In the genomic region with DNA sequence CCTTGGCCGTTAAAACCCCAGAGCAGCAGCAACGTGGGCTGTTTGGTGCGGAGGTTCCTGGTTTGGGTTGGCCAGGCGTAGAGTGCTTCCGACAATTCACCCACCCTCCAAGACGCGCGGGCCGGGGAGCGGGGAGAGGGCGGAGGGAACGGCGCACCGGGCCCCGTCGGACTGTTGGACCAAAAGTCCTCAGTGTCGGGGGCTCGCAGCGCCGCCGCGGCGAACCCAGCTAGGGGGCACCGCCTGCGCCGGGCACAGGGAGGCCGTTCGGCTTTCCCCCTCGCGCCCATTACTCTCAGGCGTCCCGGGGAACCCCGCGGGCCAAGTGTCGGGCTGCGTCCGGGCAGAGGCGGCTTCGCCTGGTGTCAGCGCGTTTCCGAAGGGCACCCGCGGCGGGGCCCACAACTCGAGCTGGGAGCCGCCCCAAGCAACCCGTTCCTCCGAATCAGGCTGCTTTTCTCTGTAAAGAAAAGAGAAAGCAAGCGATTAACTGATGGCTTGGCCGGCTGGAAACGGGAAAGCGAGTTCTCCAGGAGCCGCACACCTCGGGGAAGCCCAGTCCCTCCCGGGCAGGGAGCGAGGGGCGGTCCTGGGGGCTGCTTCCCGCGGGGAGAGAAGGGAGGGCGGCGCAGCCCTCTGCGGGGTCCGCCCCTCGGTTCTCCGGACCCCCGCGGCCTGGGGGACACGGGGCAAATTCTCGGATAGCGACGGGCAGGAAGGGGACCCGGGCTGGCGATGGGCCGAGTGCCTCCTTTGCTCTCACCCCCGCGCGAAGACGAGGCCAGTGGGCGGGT, we compare ENCODE assay signal across 1 cellular context.
TF ChIP-seq lines count a peak whose summit lies in the region.

No MANE protein-coding gene starts in this region.

TF ChIP-seq in WTC11, 78 proteins besides CTCF, POLR2A, EP300 and RAD21 (continued from another document):
- TF ChIP-seq, protein P1, sequence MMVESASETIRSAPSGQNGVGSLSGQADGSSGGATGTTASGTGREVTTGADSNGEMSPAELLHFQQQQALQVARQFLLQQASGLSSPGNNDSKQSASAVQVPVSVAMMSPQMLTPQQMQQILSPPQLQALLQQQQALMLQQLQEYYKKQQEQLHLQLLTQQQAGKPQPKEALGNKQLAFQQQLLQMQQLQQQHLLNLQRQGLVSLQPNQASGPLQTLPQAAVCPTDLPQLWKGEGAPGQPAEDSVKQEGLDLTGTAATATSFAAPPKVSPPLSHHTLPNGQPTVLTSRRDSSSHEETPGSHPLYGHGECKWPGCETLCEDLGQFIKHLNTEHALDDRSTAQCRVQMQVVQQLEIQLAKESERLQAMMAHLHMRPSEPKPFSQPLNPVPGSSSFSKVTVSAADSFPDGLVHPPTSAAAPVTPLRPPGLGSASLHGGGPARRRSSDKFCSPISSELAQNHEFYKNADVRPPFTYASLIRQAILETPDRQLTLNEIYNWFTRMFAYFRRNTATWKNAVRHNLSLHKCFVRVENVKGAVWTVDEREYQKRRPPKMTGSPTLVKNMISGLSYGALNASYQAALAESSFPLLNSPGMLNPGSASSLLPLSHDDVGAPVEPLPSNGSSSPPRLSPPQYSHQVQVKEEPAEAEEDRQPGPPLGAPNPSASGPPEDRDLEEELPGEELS (CRISPR knock-in tag; IDR thresholded peaks at IDR 0.05), result 0 out of 2 replicates have a peak, but pooled peaks have one; percentile 41
- TF ChIP-seq ZNF232 (CRISPR knock-in tag; IDR thresholded peaks at IDR 0.05) (no peak), NR1H2 (CRISPR knock-in tag; IDR thresholded peaks at IDR 0.05) (no peak)
- TF ChIP-seq, protein P2, sequence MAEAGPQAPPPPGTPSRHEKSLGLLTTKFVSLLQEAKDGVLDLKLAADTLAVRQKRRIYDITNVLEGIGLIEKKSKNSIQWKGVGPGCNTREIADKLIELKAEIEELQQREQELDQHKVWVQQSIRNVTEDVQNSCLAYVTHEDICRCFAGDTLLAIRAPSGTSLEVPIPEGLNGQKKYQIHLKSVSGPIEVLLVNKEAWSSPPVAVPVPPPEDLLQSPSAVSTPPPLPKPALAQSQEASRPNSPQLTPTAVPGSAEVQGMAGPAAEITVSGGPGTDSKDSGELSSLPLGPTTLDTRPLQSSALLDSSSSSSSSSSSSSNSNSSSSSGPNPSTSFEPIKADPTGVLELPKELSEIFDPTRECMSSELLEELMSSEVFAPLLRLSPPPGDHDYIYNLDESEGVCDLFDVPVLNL (CRISPR knock-in tag; IDR thresholded peaks at IDR 0.05; ENCODE audit: borderline replicate concordance, low read depth), result no peak
